22 cellular contexts compared by ENCODE assay signal in the genomic region with DNA sequence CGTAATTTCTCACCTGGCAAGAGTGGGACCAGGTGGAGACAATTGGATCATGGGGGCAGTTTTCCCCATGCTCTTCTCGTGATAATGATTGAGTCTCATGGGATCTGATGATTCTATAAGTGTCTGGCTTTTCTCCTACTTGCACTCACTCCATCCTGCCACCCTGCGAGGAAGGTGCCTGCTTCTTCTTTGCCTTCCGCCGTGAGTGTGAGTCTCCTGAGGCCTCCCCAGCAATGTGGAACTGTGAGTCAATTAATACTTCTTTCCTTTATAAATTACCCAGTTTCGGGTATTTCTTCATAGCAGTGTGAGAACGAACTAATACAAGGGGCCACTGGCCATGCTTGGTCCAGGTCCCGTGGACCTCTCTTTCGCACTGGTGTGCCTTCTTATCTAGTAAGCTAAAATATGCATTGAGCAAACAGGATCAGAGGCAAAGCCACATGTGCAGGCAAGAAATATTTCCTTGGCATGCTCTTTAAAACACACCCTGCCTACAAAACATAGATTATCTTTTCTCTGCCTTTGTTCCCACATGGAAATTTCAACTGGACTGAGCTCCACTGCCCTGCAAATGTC.
A peak's percentile ranks its signal among the peaks of the same experiment; 100 is the strongest.
DNase-seq lines count a peak whose midpoint lies in the region; ATAC-seq and TF ChIP-seq lines count a peak whose summit lies in the region.
"Had no signal": no experiment of that assay in that cellular context is flagged by ENCODE, and none has a peak within 500 bp of the region (broad histone marks: within the 10 kb centered on the region; RNA-seq: fewer than 3 reads in every experiment).

No MANE protein-coding gene starts in this region.

- H3F3A ChIP-seq in PC-9 (ENCODE audit: insufficient read depth, low read depth) = no peaks in the 10 kb centered on the region

- H3K4me1 ChIP-seq in PC-9 (replicated peaks; ENCODE audit: insufficient read depth) = no peaks in the 10 kb centered on the region
- no peaks in the 10 kb centered on the region for H3K4me1 ChIP-seq in hepatocyte (ENCODE audit: insufficient read depth)
- no peaks in the 10 kb centered on the region for H3K4me1 ChIP-seq in stomach
- no peaks in the 10 kb centered on the region for H3K4me1 ChIP-seq in psoas muscle
- H3K4me1 ChIP-seq: BLaER1 had no signal

- H3K9me2 ChIP-seq in PC-9 (ENCODE audit: insufficient read depth) (no peaks in the 10 kb centered on the region), hepatocyte (replicated peaks; ENCODE audit: insufficient read depth) (no peaks in the 10 kb centered on the region)

- BruUV-seq in PC-9 (replicated peaks; lab: Mats Ljungman, UMichigan) = no TSS peak

- no peak for TF ChIP-seq EP300 in stomach (IDR thresholded peaks at IDR 0.05)

- intact Hi-C loops in PC-9 (cut with micrococcal nuclease; ENCODE audit: unreplicated experiment) = no loop called here
- intact Hi-C loops in stomach (cut with DNase I; ENCODE audit: low total_unique reads) = no loop called here
- intact Hi-C loops in psoas muscle (cut with DNase I) = no loop called here
- intact Hi-C loops in Right ventricle myocardium superior (cut with DNase I) = no loop called here

- H3K9me3 ChIP-seq in PC-9 (ENCODE audit: insufficient read depth, low read depth) (no peaks in the 10 kb centered on the region), hepatocyte (ENCODE audit: low read depth) (no peaks in the 10 kb centered on the region), stomach (no peaks in the 10 kb centered on the region), psoas muscle (no peaks in the 10 kb centered on the region)
- H3K9me3 ChIP-seq: BLaER1 had no signal

- TF ChIP-seq POLR2A in stomach (IDR thresholded peaks at IDR 0.05) = no peak

- H3K27ac ChIP-seq in PC-9 (no peak overlapping the region), hepatocyte (peak overlapping the region; percentile 70), stomach (peak overlapping the region; percentile 52 to 74 (median 67)), psoas muscle (no peak overlapping the region)
- H3K27ac ChIP-seq: BLaER1, HL-60, RWPE1 had no signal

- ATAC-seq in psoas muscle (no peak), HG03565 (IDR thresholded peaks at IDR 0.05; ENCODE audit: unreplicated experiment) (no peak), Right ventricle myocardium superior (ENCODE audit: poor library complexity) (no peak)
- ATAC-seq: SK-N-SH treated with all-trans-retinoic acid at 6 μM for 48 hours had no signal

- H3K27me3 ChIP-seq in PC-9 (ENCODE audit: insufficient read depth, low read depth) (no peaks in the 10 kb centered on the region), hepatocyte (no peaks in the 10 kb centered on the region), stomach (no peaks in the 10 kb centered on the region), psoas muscle (ENCODE audit: insufficient read depth in 3 of 3, low read length in 2 of 3) (no peaks in the 10 kb centered on the region)
- H3K27me3 ChIP-seq: BLaER1 had no signal

- TF ChIP-seq CTCF in PC-9 (conservative IDR thresholded peaks at IDR 0.05) = no peak
- no peak for TF ChIP-seq CTCF in hepatocyte (IDR thresholded peaks at IDR 0.05; ENCODE audit: poor library complexity)
- no peak for TF ChIP-seq CTCF in stomach (IDR thresholded peaks at IDR 0.05)
- no peak for TF ChIP-seq CTCF in psoas muscle (IDR thresholded peaks at IDR 0.05)

- H4K20me1 ChIP-seq in PC-9 (ENCODE audit: insufficient read depth) = no peaks in the 10 kb centered on the region; the same call in 1 of the 2 replicates
- no peaks in the 10 kb centered on the region for H4K20me1 ChIP-seq in hepatocyte (ENCODE audit: insufficient read depth, poor library complexity, severe bottlenecking)
- H4K20me1 ChIP-seq: BLaER1 had no signal

- no peaks in the 10 kb centered on the region for H3K79me2 ChIP-seq in PC-9 (ENCODE audit: low read depth)
- no peaks in the 10 kb centered on the region for H3K79me2 ChIP-seq in hepatocyte

- CTCF ChIA-PET in PC-9 (lab: Charles Lee) = no interaction called here

- H3K4me2 ChIP-seq in PC-9 (no peak overlapping the region), hepatocyte (no peak overlapping the region)
- H3K4me2 ChIP-seq: BLaER1 had no signal

- no peaks in the 10 kb centered on the region for H3K36me3 ChIP-seq in PC-9 (ENCODE audit: low read depth)
- no peaks in the 10 kb centered on the region for H3K36me3 ChIP-seq in hepatocyte (replicated peaks; ENCODE audit: insufficient read depth, low read depth)
- H3K36me3 ChIP-seq in stomach = no peaks in the 10 kb centered on the region
- H3K36me3 ChIP-seq in psoas muscle (ENCODE audit: insufficient read depth in 1 of 2, low read depth in 1 of 2) = no peaks in the 10 kb centered on the region
- H3K36me3 ChIP-seq: BLaER1 had no signal

- WGBS in hepatocyte (ENCODE audit: low lambda C conversion rate, missing lambda C conversion rate) = 74% methylated on average over 9 of the region's 9 CpGs
- WGBS in stomach, 5 donors = 25 to 59% (median 50%) methylated on average over 9 of the region's 9 CpGs
- 80 to 83% (median 82%) methylated on average over 9 of the region's 9 CpGs for WGBS in psoas muscle, 3 donors

- H2AFZ ChIP-seq in PC-9 (peak overlapping the region; percentile 65), hepatocyte (no peak overlapping the region)

- POLR2A ChIA-PET in PC-9 (lab: Charles Lee; ENCODE audit: unreplicated experiment) = interaction anchor here (0.6 kb wide), 1 partner anchor 25 kb away, joined by 12 read pairs; no protein-coding TSS in a partner anchor

- DNase-seq in ELR (ENCODE audit: low read depth) (peak; percentile 7), PC-9 (no peak), hepatocyte (ENCODE audit: low spot score) (no peak), stomach (peak; percentile 61), psoas muscle (no peak), Right ventricle myocardium superior (no peak)
- DNase-seq: CD4-positive, alpha-beta T cell; COR-L47; DND-41; H7; KBM-7; NCI-H1092; NCI-H1436; NCI-H187 treated with DMSO at 0.1 percent for 48 hours; NCI-H2107; NCI-H510A; SIG-M5 had no signal

- H3K4me3 ChIP-seq in PC-9 (no peak overlapping the region), hepatocyte (no peak overlapping the region), stomach (peak overlapping the region in 2 of 4 donors; percentile 3 to 15), psoas muscle (no peak overlapping the region)
- H3K4me3 ChIP-seq: BLaER1 had no signal

Comparison
In these comparisons a context has a peak if more than half of its experiments do, and no peak if none do; other contexts are left out.
1. DNase-seq: peak in ELR (single experiment) and stomach (single experiment); none in PC-9 (0 of 2), hepatocyte (single experiment), psoas muscle (0 of 2) and Right ventricle myocardium superior (single experiment).
2. H3K27ac ChIP-seq: peak in hepatocyte (single experiment) and stomach (5 of 5); none in PC-9 (single experiment) and psoas muscle (single experiment).